In the genomic region with DNA sequence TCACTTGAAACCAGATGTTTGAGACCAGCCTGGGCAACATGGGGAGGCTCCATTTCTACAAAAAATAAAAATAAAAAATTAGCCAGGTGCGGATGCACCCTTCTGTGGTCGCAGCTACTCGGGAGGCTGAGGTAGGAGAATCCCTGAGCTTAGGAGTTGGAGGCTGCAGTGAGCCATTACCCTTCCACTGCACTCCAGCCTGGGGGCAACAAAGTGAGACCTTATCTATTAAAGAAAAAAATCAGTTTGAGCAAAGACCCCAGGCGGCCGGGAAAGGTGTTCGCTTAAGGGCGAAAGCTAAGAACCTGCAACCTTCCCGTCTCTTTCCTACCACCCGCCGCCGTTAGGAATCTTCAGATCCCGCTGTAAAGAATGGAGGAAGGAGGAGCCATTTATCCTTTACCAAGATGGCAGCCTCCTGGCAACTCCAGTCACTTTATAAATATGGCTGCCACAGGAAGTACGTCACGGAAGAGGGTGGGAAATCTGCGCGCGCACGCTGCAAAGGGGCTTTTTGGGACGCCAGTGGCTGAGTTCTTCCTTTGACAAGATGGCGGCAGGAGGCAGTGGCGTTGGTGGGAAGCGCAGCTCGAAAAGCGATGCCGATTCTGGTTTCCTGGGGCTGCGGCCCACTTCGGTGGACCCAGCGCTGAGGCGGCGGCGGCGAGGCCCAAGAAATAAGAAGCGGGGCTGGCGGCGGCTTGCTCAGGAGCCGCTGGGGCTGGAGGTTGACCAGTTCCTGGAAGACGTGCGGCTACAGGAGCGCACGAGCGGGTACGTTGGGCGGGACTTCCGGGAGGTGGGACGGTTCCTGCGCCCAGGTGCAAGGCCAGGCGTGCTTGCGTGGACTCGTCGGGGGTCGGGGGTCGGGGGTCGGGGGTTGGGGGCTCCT, we compare ENCODE assay signal across 8 cellular contexts. TPM values are rescaled to one million over a fixed set of nuclear protein-coding genes. Genes with fewer than 3 reads are reported as not detected.
A peak's percentile ranks its signal among the peaks of the same experiment; 100 is the strongest.
DNase-seq lines count a peak whose midpoint lies in the region; ATAC-seq, FAIRE-seq and TF ChIP-seq lines count a peak whose summit lies in the region.

A gene (plus strand): TSS at position 537 of the 892 bp plus-strand sequence. CDS start 14 bp downstream, at position 551.

- H3K27ac ChIP-seq in PC-3 (ENCODE audit: low read length): peak within 1 kb of the TSS; percentile 75

- TF ChIP-seq CTCF in D721Med (IDR thresholded peaks at IDR 0.05; ENCODE audit: insufficient read depth, missing control alignments): no peak
- no peak for TF ChIP-seq CTCF in PC-3 (conservative IDR thresholded peaks at IDR 0.05; ENCODE audit: low read depth, low read length)
- no peak for TF ChIP-seq CTCF in epithelial cell of esophagus (IDR thresholded peaks at IDR 0.05; ENCODE audit: insufficient read depth, low read depth, low read length, missing control alignments)
- no peak for TF ChIP-seq CTCF in mucosa of descending colon (IDR thresholded peaks at IDR 0.05)

- H3K4me1 ChIP-seq in PC-3 (ENCODE audit: insufficient read depth, low read length) (peaks cover 23% of the 10 kb centered on the region), mucosa of descending colon (ENCODE audit: low read depth) (peaks cover 12% of the 10 kb centered on the region)

- H3K9ac ChIP-seq in PC-3 (ENCODE audit: low read length): peak within 1 kb of the TSS; percentile 94

- peak within 1 kb of the TSS; percentile 79 for H2AFZ ChIP-seq in PC-3 (ENCODE audit: low read length)

- H3F3A ChIP-seq in PC-3 (ENCODE audit: low read length, unreplicated experiment): no peaks in the 10 kb centered on the region

- H3K79me2 ChIP-seq in PC-3 (ENCODE audit: low read length): peaks cover 38% of the 10 kb centered on the region

- DNase-seq in D721Med (ENCODE audit: insufficient read length, low spot score) (peak; percentile 97), PC-3 (peak; percentile 94), activated T-cell treated with anti-CD3 and anti-CD28 coated beads for 4 hours (peak; percentile 96), epithelial cell of esophagus (ENCODE audit: low read depth) (peak; percentile 97), mucosa of descending colon (peak; percentile 97 to 98 (median 98))
- DNase-seq in Jurkat, Clone E6-1 (ENCODE audit: low read depth, low spot score): peak; percentile 97
- DNase-seq in stimulated activated CD8-positive, alpha-beta memory T cell treated with anti-CD3 and anti-CD28 coated beads, Interleukin-4, amount 100 ng/mL, for 1 hour (ENCODE audit: low read depth in 2 of 2, low spot score in 1 of 2): peak; percentile 96 to 97

- POLR2A ChIA-PET in PC-3 (lab: Charles Lee; ENCODE audit: unreplicated experiment): no interaction called here

- no peaks in the 10 kb centered on the region for H3K27me3 ChIP-seq in PC-3 (ENCODE audit: low read length)

- CTCF ChIA-PET in PC-3 (lab: Charles Lee): no interaction called here

- FAIRE-seq in D721Med (lab: Jason Lieb, UNC): no peak

- H4K20me1 ChIP-seq in PC-3 (ENCODE audit: low read length): peaks cover 9% of the 10 kb centered on the region; the same call in 1 of the 2 replicates

- H3K9me2 ChIP-seq in PC-3 (replicated peaks; ENCODE audit: low read length): no peaks in the 10 kb centered on the region

- H3K4me2 ChIP-seq in PC-3 (ENCODE audit: low read length): peak within 1 kb of the TSS; percentile 74

- H3K36me3 ChIP-seq in PC-3 (ENCODE audit: low read depth, low read length): peaks cover 6% of the 10 kb centered on the region; the same call in 1 of the 2 replicates
- no peaks in the 10 kb centered on the region for H3K36me3 ChIP-seq in mucosa of descending colon (ENCODE audit: low read depth)

- ATAC-seq in GM21529 (IDR thresholded peaks at IDR 0.05; ENCODE audit: unreplicated experiment) (peak; percentile 59), PC-3 (peak; percentile 52), mucosa of descending colon (peak; percentile 88)

- intact Hi-C loops in PC-3 (cut with micrococcal nuclease) (no loop called here), mucosa of descending colon (cut with DNase I, micrococcal nuclease) (no loop called here)

- no peaks in the 10 kb centered on the region for H3K9me3 ChIP-seq in PC-3 (ENCODE audit: low read length)
- no peaks in the 10 kb centered on the region for H3K9me3 ChIP-seq in mucosa of descending colon

- H3K4me3 ChIP-seq in Jurkat, Clone E6-1 (ENCODE audit: low read length): peak within 1 kb of the TSS; percentile 81
- peak within 1 kb of the TSS; percentile 88 for H3K4me3 ChIP-seq in PC-3 (ENCODE audit: low read length)
- H3K4me3 ChIP-seq in epithelial cell of esophagus (ENCODE audit: low read length): peak within 1 kb of the TSS; percentile 62
- H3K4me3 ChIP-seq in mucosa of descending colon: peak within 1 kb of the TSS; percentile 60

- BruUV-seq in PC-3 (replicated peaks; lab: Mats Ljungman, UMichigan): TSS peak; percentile 36

RNA-seq across cellular contexts. Expression of the gene that starts here (rescaled TPM):
- polyA plus RNA-seq in Jurkat, Clone E6-1 (2012; ENCODE audit: insufficient read depth, insufficient read length): 629 TPM
- total RNA-seq in PC-3 (2014; rRNA removed) (61.5 and 83.9 TPM in 2 replicates), mucosa of descending colon (100 to 1,000 TPM; 237 to 391 (median 284) TPM)

Comparison
In these comparisons a context has a peak if more than half of its experiments do, and no peak if none do; other contexts are left out.
1. Peak in every context shown above with its lines: DNase-seq, ATAC-seq, H3K4me3 ChIP-seq and H3K27ac ChIP-seq.